Comparison of ENCODE assay signal across 8 cellular contexts in the genomic region with DNA sequence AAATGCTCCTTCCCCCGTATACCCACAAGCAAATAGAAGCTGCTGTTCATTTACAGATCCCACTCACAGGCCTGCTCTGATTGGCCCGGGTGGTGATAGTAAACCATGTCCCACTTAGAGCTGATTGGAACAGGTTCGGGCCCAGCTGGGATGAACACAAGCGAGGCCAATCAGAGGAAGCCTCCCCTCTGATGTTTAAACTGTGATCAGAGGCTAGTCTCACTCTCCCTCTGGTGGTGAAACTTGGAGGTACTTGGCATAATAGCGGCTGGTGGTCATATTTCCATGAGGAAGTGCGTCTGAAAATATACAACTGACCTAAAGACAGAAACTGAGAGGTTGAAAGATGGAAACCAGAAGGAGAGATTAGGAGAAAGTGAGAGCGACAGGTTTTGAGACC. TPM values are rescaled to one million over a fixed set of nuclear protein-coding genes. Genes with fewer than 3 reads are reported as not detected.
DNase-seq lines count a peak whose midpoint lies in the region; ATAC-seq and TF ChIP-seq lines count a peak whose summit lies in the region.

No MANE protein-coding gene starts in this region.

- H3K9me3 Mint-ChIP-seq in T-cell = no peaks in the 10 kb centered on the region

- no peak overlapping the region for H3K27ac Mint-ChIP-seq in T-cell

- no peaks in the 10 kb centered on the region for H3K9me3 ChIP-seq in left lung

- CTCF ChIA-PET in T-cell (lab: Charles Lee) = interaction anchor here (0.7 to 1.8 kb wide), 3 partner anchors 53 to 103 kb away, joined by 3 to 7 read pairs (median 6); no protein-coding TSS in a partner anchor

- H3K36me3 ChIP-seq in left lung = no peaks in the 10 kb centered on the region

- TF ChIP-seq CTCF in fibroblast of pulmonary artery (IDR thresholded peaks at IDR 0.05; ENCODE audit: low read length, missing control alignments) = peak; percentile 44
- no peak for TF ChIP-seq CTCF in left lung (IDR thresholded peaks at IDR 0.05)

- peaks cover 9 to 10% of the 10 kb centered on the region in 2 donors for H3K27me3 Mint-ChIP-seq in T-cell

- POLR2A ChIA-PET in T-cell (lab: Charles Lee) = interaction anchor here in 1 of 2 donors (0.6 kb wide), 1 partner anchor 286 kb away, joined by 4 read pairs; no protein-coding TSS in a partner anchor

- H3K4me3 ChIP-seq in fibroblast of pulmonary artery (replicated peaks; ENCODE audit: low read depth, low read length) = no peak overlapping the region
- H3K4me3 ChIP-seq in left lung = no peak overlapping the region

- H3K27ac ChIP-seq in left lung = no peak overlapping the region

- peak; percentile 79 for ATAC-seq in GM21390 (IDR thresholded peaks at IDR 0.05; ENCODE audit: unreplicated experiment)
- ATAC-seq in T-cell (replicated peaks in 1 of 4) = peak in 3 of 4 experiments; percentile 68 to 70 (median 69)
- no peak for ATAC-seq in left lung

- DNase-seq in NOMO-1 (lab: John Stamatoyannopoulos, UW; ENCODE audit: unreplicated experiment in 2 of 2) (peak; percentile 35 to 60), NOMO-1 treated with dmso at 0.1 percent for 144 hours (lab: John Stamatoyannopoulos, UW; ENCODE audit: unreplicated experiment) (no peak), HK-2 (ENCODE audit: unreplicated experiment) (peak; percentile 2), T-cell (peak in 15 of 34 experiments; percentile 1 to 42 (median 13)), fibroblast of pulmonary artery (ENCODE audit: low read depth) (peak; percentile 33), left lung (no peak)
- peak; percentile 27 for DNase-seq in stimulated activated CD4-positive, alpha-beta T cell treated with anti-CD3 and anti-CD28 coated beads, Interleukin-4, amount 100 ng/mL, for 24 hours

- intact Hi-C loops in left lung (cut with DNase I) = no loop called here

- H3K4me1 ChIP-seq in left lung = no peaks in the 10 kb centered on the region

- no peaks in the 10 kb centered on the region for H3K36me3 Mint-ChIP-seq in T-cell

- H3K4me3 Mint-ChIP-seq in T-cell = no peak overlapping the region

- H3K4me1 Mint-ChIP-seq in T-cell = peaks cover 0 to 3% (median 1%) of the 10 kb centered on the region in 3 donors

- peaks cover 0 to 3% of the 10 kb centered on the region in 2 donors for H3K27me3 ChIP-seq in left lung

RNA-seq across cellular contexts. Expression of a gene that starts 51.5 kb away (rescaled TPM):
- total RNA-seq in T-cell (under 1 TPM in 4 of 5 donors, not detected in 1; 0.18 to 0.59 (median 0.33) TPM), left lung (under 1 TPM; 0.76 to 0.82 TPM)

Comparison
In these comparisons a context has a peak if more than half of its experiments do, and no peak if none do; other contexts are left out.
1. DNase-seq: peak in NOMO-1 (2 of 2), HK-2 (single experiment), fibroblast of pulmonary artery (single experiment) and stimulated activated CD4-positive, alpha-beta T cell treated with anti-CD3 and anti-CD28 coated beads, Interleukin-4, amount 100 ng/mL, for 24 hours (single experiment); none in NOMO-1 treated with dmso at 0.1 percent for 144 hours (single experiment) and left lung (0 of 2).